ENCODE assay signal across 8 cellular contexts in genomic region chr11:68003846-68004550, GRCh38. TPM values are rescaled to one million over a fixed set of nuclear protein-coding genes. Genes with fewer than 3 reads are reported as not detected.
A peak's percentile ranks its signal among the peaks of the same experiment; 100 is the strongest.
DNase-seq lines count a peak whose midpoint lies in the region; ATAC-seq and TF ChIP-seq lines count a peak whose summit lies in the region.

A gene with protein sequence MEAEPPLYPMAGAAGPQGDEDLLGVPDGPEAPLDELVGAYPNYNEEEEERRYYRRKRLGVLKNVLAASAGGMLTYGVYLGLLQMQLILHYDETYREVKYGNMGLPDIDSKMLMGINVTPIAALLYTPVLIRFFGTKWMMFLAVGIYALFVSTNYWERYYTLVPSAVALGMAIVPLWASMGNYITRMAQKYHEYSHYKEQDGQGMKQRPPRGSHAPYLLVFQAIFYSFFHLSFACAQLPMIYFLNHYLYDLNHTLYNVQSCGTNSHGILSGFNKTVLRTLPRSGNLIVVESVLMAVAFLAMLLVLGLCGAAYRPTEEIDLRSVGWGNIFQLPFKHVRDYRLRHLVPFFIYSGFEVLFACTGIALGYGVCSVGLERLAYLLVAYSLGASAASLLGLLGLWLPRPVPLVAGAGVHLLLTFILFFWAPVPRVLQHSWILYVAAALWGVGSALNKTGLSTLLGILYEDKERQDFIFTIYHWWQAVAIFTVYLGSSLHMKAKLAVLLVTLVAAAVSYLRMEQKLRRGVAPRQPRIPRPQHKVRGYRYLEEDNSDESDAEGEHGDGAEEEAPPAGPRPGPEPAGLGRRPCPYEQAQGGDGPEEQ (minus strand): TSS chr11:68004097. CDS start chr11:68004043, 54 bp downstream.

- peak within 1 kb of the TSS; percentile 75 for H3K4me3 Mint-ChIP-seq in neural crest cell

- H3K9ac ChIP-seq in stomach smooth muscle (ENCODE audit: low read length in 2 of 2): no peak within 1 kb of the TSS

- H3K27ac Mint-ChIP-seq in neural crest cell (ENCODE audit: unreplicated experiment): no peak within 1 kb of the TSS

- peaks cover 13% of the 10 kb centered on the region for H3K4me1 ChIP-seq in stomach smooth muscle (ENCODE audit: control insufficient read depth, insufficient read depth, low read length)

- H3K27ac ChIP-seq in stomach smooth muscle (ENCODE audit: low read length): no peak within 1 kb of the TSS

- peak within 1 kb of the TSS; percentile 35 to 66 for H3K4me3 ChIP-seq in stomach smooth muscle (ENCODE audit: low read length in 2 of 2)

- in situ Hi-C loops in ACHN (cut with HindIII; ENCODE audit: low pct_ligation_motif_present, low pct_unique_long_range_greater_than_20kb, low sequenced_read_pairs): no loop called here

- no peaks in the 10 kb centered on the region for H3K9me3 Mint-ChIP-seq in neural crest cell

- peak; percentile 61 for ATAC-seq in GM18867 (IDR thresholded peaks at IDR 0.05; ENCODE audit: unreplicated experiment)
- peak; percentile 53 for ATAC-seq in HG03432 (IDR thresholded peaks at IDR 0.05; ENCODE audit: unreplicated experiment)

- peaks cover 39% of the 10 kb centered on the region for H3K27me3 Mint-ChIP-seq in neural crest cell (ENCODE audit: low read depth)

- no peak for TF ChIP-seq CTCF in neural crest cell (conservative IDR thresholded peaks at IDR 0.05)

- H3K9me3 ChIP-seq in stomach smooth muscle (ENCODE audit: control insufficient read depth in 2 of 2, low read length in 2 of 2): no peaks in the 10 kb centered on the region

- peak; percentile 83 for DNase-seq in ACHN
- peak; percentile 91 for DNase-seq in RKO (ENCODE audit: low spot score)
- DNase-seq in activated T-helper 1 cell treated with Interleukin-2 at 50 U/mL for 16 hours (ENCODE audit: low read depth): peak; percentile 68
- peak; percentile 62 for DNase-seq in fibroblast of peridontal ligament (ENCODE audit: extremely low read depth)
- DNase-seq in neural crest cell (ENCODE audit: low read depth, low spot score): peak; percentile 56

- no peaks in the 10 kb centered on the region for H3K36me3 ChIP-seq in stomach smooth muscle (ENCODE audit: control insufficient read depth in 2 of 2, insufficient read depth in 2 of 2, low read length in 2 of 2)

- H3K36me3 Mint-ChIP-seq in neural crest cell (ENCODE audit: low read depth): no peaks in the 10 kb centered on the region

- H3K4me1 Mint-ChIP-seq in neural crest cell: peaks cover 5% of the 10 kb centered on the region

- H3K27me3 ChIP-seq in stomach smooth muscle (ENCODE audit: control insufficient read depth in 1 of 2, insufficient read depth in 2 of 2, low read length in 2 of 2): peaks cover 0 to 10% of the 10 kb centered on the region in 2 donors

RNA-seq across cellular contexts. Expression of the gene that starts here (rescaled TPM):
- total RNA-seq in neural crest cell: 3.9 and 4.3 TPM in 2 replicates
